In genomic region chr10:122953827-122954730, GRCh38 we compare ENCODE assay signal across 8 cellular contexts. TPM values are rescaled to one million over a fixed set of nuclear protein-coding genes. Genes with fewer than 3 reads are reported as not detected.
DNase-seq lines count a peak whose midpoint lies in the region; ATAC-seq lines count a peak whose summit lies in the region.

TSS of gene C10orf88 (minus strand) at chr10:122954227. CDS start at chr10:122954178, 49 bp downstream.

- peak within 1 kb of the TSS; percentile 89 for H3K27ac ChIP-seq in BLaER1

- H3K4me3 ChIP-seq in BLaER1 = peak within 1 kb of the TSS; percentile 80

- H3K9me3 Mint-ChIP-seq in dendritic cell treated with granulocyte-macrophage colony-stimulating factor and Interleukin-4, amounts not matched to agents 40 ng/mL and 50 ng/mL, for 4 days = no peaks in the 10 kb centered on the region

- H3K27me3 ChIP-seq in BLaER1 = no peaks in the 10 kb centered on the region

- peaks cover 22% of the 10 kb centered on the region for H3K27me3 Mint-ChIP-seq in dendritic cell treated with granulocyte-macrophage colony-stimulating factor and Interleukin-4, amounts not matched to agents 40 ng/mL and 50 ng/mL, for 4 days

- DNase-seq in NCI-H69 (lab: John Stamatoyannopoulos, UW) (peak; percentile 94), left lobe of liver (ENCODE audit: low spot score) (peak; percentile 98)
- DNase-seq in activated CD4-positive, alpha-beta T cell treated with anti-CD3 and anti-CD28 coated beads, Interleukin-2, amount 50 U/mL, for 1 hour = peak; percentile 97
- DNase-seq in stimulated activated CD4-positive, alpha-beta T cell treated with anti-CD3 and anti-CD28 coated beads, Interleukin-2, amount 100 ng/mL, for 4 hours (ENCODE audit: low read depth) = peak; percentile 98

- ATAC-seq in GM19328 (IDR thresholded peaks at IDR 0.05; ENCODE audit: unreplicated experiment) = peak; percentile 99
- ATAC-seq in HG03520 (IDR thresholded peaks at IDR 0.05; ENCODE audit: unreplicated experiment) = peak; percentile 96
- ATAC-seq in left lobe of liver = peak; percentile 98

- peak within 1 kb of the TSS; percentile 92 for H3K27ac Mint-ChIP-seq in dendritic cell treated with granulocyte-macrophage colony-stimulating factor and Interleukin-4, amounts not matched to agents 40 ng/mL and 50 ng/mL, for 4 days

- H3K9me3 ChIP-seq in BLaER1 = peaks cover 10% of the 10 kb centered on the region; the same call in 1 of the 2 replicates

- H3K4me1 ChIP-seq in BLaER1 = peaks cover 39% of the 10 kb centered on the region

- H3K9ac ChIP-seq in BLaER1 = peak within 1 kb of the TSS; percentile 90

- H4K20me1 ChIP-seq in BLaER1 = no peaks in the 10 kb centered on the region

- H3K4me1 Mint-ChIP-seq in dendritic cell treated with granulocyte-macrophage colony-stimulating factor and Interleukin-4, amounts not matched to agents 40 ng/mL and 50 ng/mL, for 4 days (ENCODE audit: low read depth) = peaks cover 11% of the 10 kb centered on the region

- H3K36me3 ChIP-seq in BLaER1 = peaks cover 17% of the 10 kb centered on the region; the same call in 1 of the 2 replicates

- peak within 1 kb of the TSS; percentile 94 for H3K4me2 ChIP-seq in BLaER1

- intact Hi-C loops in dendritic cell treated with granulocyte-macrophage colony-stimulating factor and Interleukin-4, amounts not matched to agents 40 ng/mL and 50 ng/mL, for 4 days (cut with micrococcal nuclease) = loop anchor here (1.0 to 5.0 kb wide), 3 partner anchors 26 to 72 kb away; partner anchors contain the start of genes IKZF5 and PSTK

- H3K4me3 Mint-ChIP-seq in dendritic cell treated with granulocyte-macrophage colony-stimulating factor and Interleukin-4, amounts not matched to agents 40 ng/mL and 50 ng/mL, for 4 days = peak within 1 kb of the TSS; percentile 95

- H3K36me3 Mint-ChIP-seq in dendritic cell treated with granulocyte-macrophage colony-stimulating factor and Interleukin-4, amounts not matched to agents 40 ng/mL and 50 ng/mL, for 4 days (ENCODE audit: low read depth) = peaks cover 28% of the 10 kb centered on the region

RNA-seq across cellular contexts. Expression of gene C10orf88, which starts in this region (rescaled TPM):
- total RNA-seq in left lobe of liver = 1.9 TPM

Comparison
In these comparisons a context has a peak if more than half of its experiments do, and no peak if none do; other contexts are left out.
1. Peak in every context shown above with its lines: DNase-seq, ATAC-seq, H3K4me3 ChIP-seq and H3K27ac ChIP-seq.